Comparison of ENCODE assay signal across 29 cellular contexts in the genomic region with DNA sequence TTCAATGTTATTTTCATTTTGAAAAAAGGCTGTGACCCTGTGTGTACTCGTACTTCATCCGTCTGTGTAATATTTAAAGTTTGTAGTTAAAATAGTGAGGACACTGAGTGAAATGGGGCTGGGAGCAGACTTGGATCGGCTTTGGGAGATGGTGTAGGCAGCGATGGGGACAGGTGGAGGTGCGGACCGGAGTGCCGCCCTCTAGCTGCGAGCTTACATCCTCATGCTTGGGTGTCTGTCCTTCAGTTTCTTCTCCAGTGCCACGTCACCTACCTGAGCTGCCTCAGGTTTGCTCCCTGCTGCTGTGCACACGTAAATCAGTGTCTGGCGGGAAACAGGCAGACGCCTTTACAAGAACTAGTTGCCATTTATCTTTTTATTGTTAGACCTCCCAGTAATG.
"Had no signal": no experiment of that assay in that cellular context is flagged by ENCODE, and none has a peak within 500 bp of the region (broad histone marks: within the 10 kb centered on the region; RNA-seq: fewer than 3 reads in every experiment).

No MANE protein-coding gene starts in this region.

- H3K4me3 Mint-ChIP-seq: activated naive CD4-positive, alpha-beta T cell treated with anti-CD3 and anti-CD28 coated beads, Interleukin-2, amount 10 ng/mL, durations not matched to agents 7 days and 5 days; activated naive CD8-positive, alpha-beta T cell treated with anti-CD3 and anti-CD28 coated beads, Interleukin-2, amount 50 U/mL, for 24 hours; effector memory CD8-positive, alpha-beta T cell; natural killer cell treated with Interleukin-12 subunit alpha and Interleukin-12 subunit beta and Interleukin-15 and Interleukin-18, amount 100 ng/mL, for 72 hours; stimulated activated effector memory CD8-positive, alpha-beta T cell treated with anti-CD3 and anti-CD28 coated beads, Interleukin-12 subunit alpha, Interleukin-12 subunit beta, amount 100 ng/mL, for 72 hours; stimulated activated naive CD8-positive, alpha-beta T cell treated with anti-CD3 and anti-CD28 coated beads, Interleukin-15, amount 100 ng/mL, for 72 hours had no signal

- H3K27me3 ChIP-seq: foreskin keratinocyte, heart left ventricle, right lobe of liver, upper lobe of left lung, vagina had no signal

- H3K27ac ChIP-seq: foreskin keratinocyte, heart left ventricle, left ventricle myocardium inferior, right lobe of liver, skin epidermis, upper lobe of left lung, vagina had no signal

- H3K27ac Mint-ChIP-seq: activated naive CD8-positive, alpha-beta T cell treated with anti-CD3 and anti-CD28 coated beads, Interleukin-2, amount 50 U/mL, for 24 hours; stimulated activated effector memory CD8-positive, alpha-beta T cell treated with anti-CD3 and anti-CD28 coated beads, Interleukin-12 subunit alpha, Interleukin-12 subunit beta, amount 100 ng/mL, for 72 hours had no signal

- H3K36me3 Mint-ChIP-seq: natural killer cell treated with Interleukin-12 subunit alpha and Interleukin-12 subunit beta and Interleukin-15 and Interleukin-18, amount 100 ng/mL, for 72 hours had no signal

- DNase-seq: activated CD4-positive, alpha-beta T cell treated with anti-CD3 and anti-CD28 coated beads for 48 hours; activated CD4-positive, alpha-beta T cell treated with anti-CD3 and anti-CD28 coated beads, Interleukin-2, amount 50 U/mL, for 48 hours; activated CD8-positive, alpha-beta memory T cell treated with anti-CD3 and anti-CD28 coated beads, Interleukin-2, amount 50 U/mL, for 4 hours; activated gamma-delta T cell; activated naive CD4-positive, alpha-beta T cell treated with anti-CD3 and anti-CD28 coated beads, Interleukin-2, amount 10 ng/mL, durations not matched to agents 7 days and 5 days; activated naive CD8-positive, alpha-beta T cell treated with anti-CD3 and anti-CD28 coated beads, Interleukin-2, amount 50 U/mL, for 24 hours; activated T-cell treated with anti-CD3 and anti-CD28 coated beads, Interleukin-2, amount 50 U/mL, for 1 hour; amygdala; caudate nucleus; cortex of kidney; effector memory CD8-positive, alpha-beta T cell; foreskin keratinocyte; heart left ventricle; hypothalamus; islet precursor cell; left ventricle myocardium inferior; mucosa of descending colon; right lobe of liver; stimulated activated CD4-positive, alpha-beta T cell treated with anti-CD3 and anti-CD28 coated beads, Interleukin-4, amount 100 ng/mL, for 24 hours; stimulated activated naive CD8-positive, alpha-beta T cell treated with anti-CD3 and anti-CD28 coated beads, Interleukin-15, amount 100 ng/mL, for 72 hours; substantia nigra; upper lobe of left lung had no signal

- FAIRE-seq: endothelial cell of umbilical vein had no signal

- H3K9me3 Mint-ChIP-seq: activated naive CD4-positive, alpha-beta T cell treated with anti-CD3 and anti-CD28 coated beads, Interleukin-2, amount 10 ng/mL, durations not matched to agents 7 days and 5 days; activated naive CD8-positive, alpha-beta T cell treated with anti-CD3 and anti-CD28 coated beads, Interleukin-2, amount 50 U/mL, for 24 hours; effector memory CD8-positive, alpha-beta T cell; natural killer cell treated with Interleukin-12 subunit alpha and Interleukin-12 subunit beta and Interleukin-15 and Interleukin-18, amount 100 ng/mL, for 72 hours; stimulated activated effector memory CD8-positive, alpha-beta T cell treated with anti-CD3 and anti-CD28 coated beads, Interleukin-12 subunit alpha, Interleukin-12 subunit beta, amount 100 ng/mL, for 72 hours; stimulated activated naive CD8-positive, alpha-beta T cell treated with anti-CD3 and anti-CD28 coated beads, Interleukin-15, amount 100 ng/mL, for 72 hours had no signal

- H3K4me1 ChIP-seq: foreskin keratinocyte, heart left ventricle, left ventricle myocardium inferior, right lobe of liver, upper lobe of left lung, vagina had no signal

- H3K9me3 ChIP-seq: heart left ventricle, left ventricle myocardium inferior, mucosa of descending colon, right lobe of liver, upper lobe of left lung, vagina had no signal

- H3K27me3 Mint-ChIP-seq: activated naive CD4-positive, alpha-beta T cell treated with anti-CD3 and anti-CD28 coated beads, Interleukin-2, amount 10 ng/mL, durations not matched to agents 7 days and 5 days; activated naive CD8-positive, alpha-beta T cell treated with anti-CD3 and anti-CD28 coated beads, Interleukin-2, amount 50 U/mL, for 24 hours; effector memory CD8-positive, alpha-beta T cell; natural killer cell treated with Interleukin-12 subunit alpha and Interleukin-12 subunit beta and Interleukin-15 and Interleukin-18, amount 100 ng/mL, for 72 hours; stimulated activated naive CD8-positive, alpha-beta T cell treated with anti-CD3 and anti-CD28 coated beads, Interleukin-15, amount 100 ng/mL, for 72 hours had no signal

- H3K36me3 ChIP-seq: heart left ventricle, left ventricle myocardium inferior, right lobe of liver, upper lobe of left lung, vagina had no signal

- H3K4me3 ChIP-seq: heart left ventricle, left ventricle myocardium inferior, lung, mucosa of descending colon, right lobe of liver, skin epidermis, upper lobe of left lung, vagina had no signal

- ATAC-seq: activated naive CD8-positive, alpha-beta T cell treated with anti-CD3 and anti-CD28 coated beads, Interleukin-2, amount 50 U/mL, for 24 hours; effector memory CD8-positive, alpha-beta T cell; esophagus mucosa; foreskin keratinocyte; heart left ventricle; mucosa of descending colon; natural killer cell treated with Interleukin-12 subunit alpha and Interleukin-12 subunit beta and Interleukin-15 and Interleukin-18, amount 100 ng/mL, for 72 hours; stimulated activated effector memory CD8-positive, alpha-beta T cell treated with anti-CD3 and anti-CD28 coated beads, Interleukin-12 subunit alpha, Interleukin-12 subunit beta, amount 100 ng/mL, for 72 hours; stimulated activated naive CD8-positive, alpha-beta T cell treated with anti-CD3 and anti-CD28 coated beads, Interleukin-15, amount 100 ng/mL, for 72 hours had no signal
